ENCODE assay signal across 8 cellular contexts in the genomic region with DNA sequence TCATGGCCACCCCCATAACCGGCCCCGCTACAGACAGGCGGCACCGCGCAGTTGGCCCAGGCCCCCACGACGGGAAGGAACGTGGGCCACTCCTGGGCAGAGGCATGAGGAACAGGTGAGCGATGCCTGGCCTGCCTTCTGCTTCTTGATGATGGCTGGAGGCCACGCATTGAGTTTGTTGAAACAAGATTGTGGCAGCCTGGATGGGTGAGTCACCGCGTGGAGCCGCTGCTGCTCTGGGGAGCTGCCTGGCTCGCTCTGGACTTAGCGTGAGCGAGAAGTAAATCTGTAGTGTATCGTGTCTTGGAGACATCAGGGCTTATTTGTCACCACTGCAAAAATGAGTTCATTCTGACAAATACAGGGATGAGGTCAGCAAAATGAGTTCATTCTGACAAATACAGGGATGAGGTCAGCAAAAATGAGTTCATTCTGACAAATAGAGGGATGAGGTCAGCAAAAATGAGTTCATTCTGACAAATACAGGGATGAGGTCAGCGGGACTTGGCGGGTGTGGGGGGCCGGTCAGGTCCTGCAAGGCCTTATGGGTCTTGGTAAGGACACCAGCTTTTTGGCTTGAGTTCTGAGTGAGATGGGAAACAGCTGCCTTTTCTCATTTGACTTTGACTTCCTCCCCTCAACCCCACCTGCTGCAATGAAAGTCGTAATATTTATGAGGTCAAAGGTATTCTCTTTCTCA.
DNase-seq lines count a peak whose midpoint lies in the region; ATAC-seq and TF ChIP-seq lines count a peak whose summit lies in the region.

No MANE protein-coding gene starts in this region.

- peak; percentile 77 for DNase-seq in MCF 10A (ENCODE audit: unreplicated experiment)
- no peak for DNase-seq in breast epithelium (ENCODE audit: low spot score in 2 of 2)
- DNase-seq in RWPE1 (ENCODE audit: low spot score): peak; percentile 64
- peak; percentile 70 for DNase-seq in fibroblast of peridontal ligament (ENCODE audit: extremely low read depth)
- DNase-seq in thyroid gland: peak in 1 of 2 donors; percentile 42
- DNase-seq in NCI-H2171 treated with DMSO at 0.1 percent for 48 hours (lab: John Stamatoyannopoulos, UW): no peak

- H3K4me3 Mint-ChIP-seq in MCF 10A (ENCODE audit: unreplicated experiment): no peak overlapping the region

- intact Hi-C loops in MCF 10A (cut with micrococcal nuclease): no loop called here
- intact Hi-C loops in breast epithelium (cut with DNase I; ENCODE audit: low total_unique reads): loop anchor here (10.0 kb wide), 1 partner anchor 471 kb away; no protein-coding TSS in a partner anchor
- intact Hi-C loops in thyroid gland (cut with DNase I): no loop called here

- H3K27ac ChIP-seq in breast epithelium (peak overlapping the region in 1 of 2 donors; percentile 13), RWPE1 (peak overlapping the region; percentile 86), thyroid gland (peak overlapping the region in 2 of 3 donors; percentile 51 to 87)

- CTCF ChIA-PET in MCF 10A (lab: Yijun Ruan, JAX): interaction anchor here (0.7 to 4.4 kb wide), 3 partner anchors 147 to 353 kb away, joined by 3 to 19 read pairs (median 5); no protein-coding TSS in a partner anchor
- CTCF ChIA-PET in RWPE1 (lab: Yijun Ruan, JAX): interaction anchor here (0.5 to 1.0 kb wide), 4 partner anchors 19 to 845 kb away, joined by 3 to 4 read pairs (median 4); no protein-coding TSS in a partner anchor

- H3K36me3 ChIP-seq in breast epithelium: no peaks in the 10 kb centered on the region
- H3K36me3 ChIP-seq in thyroid gland: no peaks in the 10 kb centered on the region

- no peaks in the 10 kb centered on the region for H3K4me1 ChIP-seq in breast epithelium
- H3K4me1 ChIP-seq in thyroid gland: peaks cover 31 to 36% of the 10 kb centered on the region in 2 donors

- H3K9me3 ChIP-seq in breast epithelium: no peaks in the 10 kb centered on the region
- no peaks in the 10 kb centered on the region for H3K9me3 ChIP-seq in thyroid gland

- peaks cover 7% of the 10 kb centered on the region for H3K4me1 Mint-ChIP-seq in MCF 10A (ENCODE audit: insufficient read depth, unreplicated experiment)

- TF ChIP-seq POLR2A in breast epithelium (IDR thresholded peaks at IDR 0.05) (no peak), thyroid gland (IDR thresholded peaks at IDR 0.05) (no peak)

- no peaks in the 10 kb centered on the region for H3K27me3 Mint-ChIP-seq in MCF 10A (ENCODE audit: insufficient read depth, unreplicated experiment)

- no peak for TF ChIP-seq CTCF in MCF 10A (IDR thresholded peaks at IDR 0.05; ENCODE audit: unreplicated experiment)
- no peak for TF ChIP-seq CTCF in breast epithelium (IDR thresholded peaks at IDR 0.05)
- TF ChIP-seq CTCF in RWPE1 (conservative IDR thresholded peaks at IDR 0.05; ENCODE audit: low read depth): no peak
- no peak for TF ChIP-seq CTCF in thyroid gland (IDR thresholded peaks at IDR 0.05)

- H3K4me3 ChIP-seq in breast epithelium (no peak overlapping the region), thyroid gland (replicated peaks in 1 of 3) (no peak overlapping the region)

- no peaks in the 10 kb centered on the region for H3K27me3 ChIP-seq in breast epithelium
- no peaks in the 10 kb centered on the region for H3K27me3 ChIP-seq in thyroid gland

- POLR2A ChIA-PET in MCF 10A (lab: Yijun Ruan, JAX) (interaction anchor here (0.5 to 1.1 kb wide), 6 partner anchors 17 to 177 kb away, joined by 3 to 4 read pairs (median 3); no protein-coding TSS in a partner anchor), RWPE1 (lab: Yijun Ruan, JAX; ENCODE audit: low non-redundant PET) (interaction anchor here (1.2 kb wide), 1 partner anchor 21 kb away, joined by 3 read pairs; no protein-coding TSS in a partner anchor)

- WGBS in thyroid gland, 2 donors: 87 to 91% methylated on average over 21 of the region's 21 CpGs

- H3K9me3 Mint-ChIP-seq in MCF 10A (ENCODE audit: unreplicated experiment): peaks cover 8% of the 10 kb centered on the region

- no TSS peak for BruUV-seq in MCF 10A (replicated peaks; lab: Mats Ljungman, UMichigan)

- ATAC-seq in GM21717 (IDR thresholded peaks at IDR 0.05; ENCODE audit: unreplicated experiment) (no peak), HG02852 (IDR thresholded peaks at IDR 0.05; ENCODE audit: unreplicated experiment) (no peak)

- peak overlapping the region; percentile 10 for H3K27ac Mint-ChIP-seq in MCF 10A (ENCODE audit: low read depth, unreplicated experiment)

- peaks cover 5% of the 10 kb centered on the region for H3K36me3 Mint-ChIP-seq in MCF 10A (ENCODE audit: insufficient read depth, unreplicated experiment)

Comparison
In these comparisons a context has a peak if more than half of its experiments do, and no peak if none do; other contexts are left out.
1. DNase-seq: peak in MCF 10A (single experiment), RWPE1 (single experiment) and fibroblast of peridontal ligament (single experiment); none in breast epithelium (0 of 2) and NCI-H2171 treated with DMSO at 0.1 percent for 48 hours (single experiment).